In genomic region chr9:100466828-100467220, GRCh38 we compare ENCODE assay signal across 29 cellular contexts. TPM values are rescaled to one million over a fixed set of nuclear protein-coding genes. Genes with fewer than 3 reads are reported as not detected.
DNase-seq lines count a peak whose midpoint lies in the region; ATAC-seq, FAIRE-seq and TF ChIP-seq lines count a peak whose summit lies in the region.
"Had no signal": no experiment of that assay in that cellular context is flagged by ENCODE, and none has a peak within 500 bp of the region (broad histone marks: within the 10 kb centered on the region; RNA-seq: fewer than 3 reads in every experiment).

No MANE protein-coding gene starts in this region.

- no peak for TF ChIP-seq CTCF in left lung (IDR thresholded peaks at IDR 0.05)

- H3K36me3 Mint-ChIP-seq in stimulated activated memory B cell treated with anti-CD40 and anti-IgM and Interleukin-4, amounts not matched to agents 10 μg/mL and 1 μg/mL and 100 μg/mL, for 72 hours: no peaks in the 10 kb centered on the region
- H3K36me3 Mint-ChIP-seq: activated naive CD8-positive, alpha-beta T cell; CD8-positive, alpha-beta memory T cell; mesothelial cell of epicardium; naive B cell had no signal

- ATAC-seq in HG02798 (IDR thresholded peaks at IDR 0.05; ENCODE audit: poor library complexity, unreplicated experiment) (peak; percentile 42), left lung (peak; percentile 24)
- ATAC-seq in stimulated activated memory B cell treated with anti-CD40 and anti-IgM and Interleukin-4, amounts not matched to agents 10 μg/mL and 1 μg/mL and 100 μg/mL, for 72 hours: no peak
- ATAC-seq: activated CD8-positive, alpha-beta T cell treated with anti-CD3 and anti-CD28 coated beads, Interleukin-2, amount 10 ng/mL, durations not matched to agents 7 days and 5 days had no signal

- H3K27me3 ChIP-seq in left lung: peaks cover 0 to 7% of the 10 kb centered on the region in 2 donors

- intact Hi-C loops in left lung (cut with DNase I): no loop called here

- peak; percentile 59 for DNase-seq in DMS53 (lab: John Stamatoyannopoulos, UW)
- peak; percentile 59 for DNase-seq in HuH-7 (ENCODE audit: low spot score)
- DNase-seq in left lung: no peak
- no peak for DNase-seq in dermis blood vessel endothelial cell
- no peak for DNase-seq in frontal cortex (ENCODE audit: low spot score in 2 of 2)
- no peak for DNase-seq in activated effector memory CD4-positive, alpha-beta T cell treated with anti-CD3 and anti-CD28 coated beads, Interleukin-2, amount 50 U/mL, for 16 hours
- DNase-seq: activated CD8-positive, alpha-beta T cell treated with anti-CD3 and anti-CD28 coated beads, Interleukin-2, amount 10 ng/mL, durations not matched to agents 7 days and 5 days; aorta; CD8-positive, alpha-beta memory T cell; DMS 273 treated with DMSO at 0.1 percent for 48 hours; H9; naive B cell; NCI-H1417 treated with DMSO at 0.1 percent for 48 hours; NCI-H446; stimulated activated CD4-positive, alpha-beta T cell treated with anti-CD3 and anti-CD28 coated beads, Interleukin-15, amount 100 ng/mL, for 24 hours; stimulated activated naive CD4-positive, alpha-beta T cell treated with Interleukin-2 at 50 U/mL for 16 hours; T-helper 2 cell had no signal

- H3K27ac Mint-ChIP-seq in stimulated activated memory B cell treated with anti-CD40 and anti-IgM and Interleukin-4, amounts not matched to agents 10 μg/mL and 1 μg/mL and 100 μg/mL, for 72 hours: no peak overlapping the region
- H3K27ac Mint-ChIP-seq: activated CD8-positive, alpha-beta T cell treated with anti-CD3 and anti-CD28 coated beads, Interleukin-2, amount 10 ng/mL, durations not matched to agents 7 days and 5 days; activated naive CD8-positive, alpha-beta T cell; B cell; CD8-positive, alpha-beta memory T cell; H9; mesothelial cell of epicardium; naive B cell had no signal

- no peak overlapping the region for H3K4me3 ChIP-seq in left lung
- H3K4me3 ChIP-seq: coronary artery, prostate gland, SK-N-MC had no signal

- H3K27ac ChIP-seq in left lung: no peak overlapping the region
- H3K27ac ChIP-seq: coronary artery, neutrophil, prostate gland, SK-N-MC had no signal

- H3K9me3 ChIP-seq in left lung: no peaks in the 10 kb centered on the region
- H3K9me3 ChIP-seq: neutrophil, prostate gland had no signal

- H3K4me1 Mint-ChIP-seq in stimulated activated memory B cell treated with anti-CD40 and anti-IgM and Interleukin-4, amounts not matched to agents 10 μg/mL and 1 μg/mL and 100 μg/mL, for 72 hours: no peaks in the 10 kb centered on the region
- H3K4me1 Mint-ChIP-seq: B cell; CD8-positive, alpha-beta memory T cell; mesothelial cell of epicardium; naive B cell had no signal

- H3K27me3 Mint-ChIP-seq in stimulated activated memory B cell treated with anti-CD40 and anti-IgM and Interleukin-4, amounts not matched to agents 10 μg/mL and 1 μg/mL and 100 μg/mL, for 72 hours: peaks cover 5% of the 10 kb centered on the region
- H3K27me3 Mint-ChIP-seq: activated naive CD8-positive, alpha-beta T cell had no signal

- H3K36me3 ChIP-seq in left lung: no peaks in the 10 kb centered on the region
- H3K36me3 ChIP-seq: neutrophil, prostate gland had no signal

- H3K9me3 Mint-ChIP-seq in stimulated activated memory B cell treated with anti-CD40 and anti-IgM and Interleukin-4, amounts not matched to agents 10 μg/mL and 1 μg/mL and 100 μg/mL, for 72 hours: no peaks in the 10 kb centered on the region
- H3K9me3 Mint-ChIP-seq: CD8-positive, alpha-beta memory T cell; H9; mesothelial cell of epicardium had no signal

- H3K4me3 Mint-ChIP-seq in stimulated activated memory B cell treated with anti-CD40 and anti-IgM and Interleukin-4, amounts not matched to agents 10 μg/mL and 1 μg/mL and 100 μg/mL, for 72 hours: no peak overlapping the region
- H3K4me3 Mint-ChIP-seq: activated CD8-positive, alpha-beta T cell treated with anti-CD3 and anti-CD28 coated beads, Interleukin-2, amount 10 ng/mL, durations not matched to agents 7 days and 5 days; activated naive CD8-positive, alpha-beta T cell; B cell; CD8-positive, alpha-beta memory T cell; H9; mesothelial cell of epicardium; naive B cell had no signal

- no peaks in the 10 kb centered on the region for H3K4me1 ChIP-seq in left lung
- H3K4me1 ChIP-seq: prostate gland had no signal

- no peak for FAIRE-seq in frontal cortex (lab: Jason Lieb, UNC)
- FAIRE-seq: A204.1, HTR-8/SVneo had no signal

RNA-seq across cellular contexts. Expression of gene TMEFF1, which starts 6.1 kb away (rescaled TPM):
- total RNA-seq in left lung (under 1 TPM in 1 of 2 donors, not detected in 1; 0.58 TPM), dermis blood vessel endothelial cell (9.2 and 19.3 TPM in 2 replicates), frontal cortex (53.0 TPM)
- total RNA-seq: activated CD8-positive, alpha-beta T cell treated with anti-CD3 and anti-CD28 coated beads, Interleukin-2, amount 10 ng/mL, durations not matched to agents 7 days and 5 days; B cell; liver had no signal

RNA-seq across cellular contexts. Expression of gene MSANTD3, which starts 39.9 kb away (rescaled TPM):
- total RNA-seq in left lung: 10 to 100 TPM; 30.7 to 31.7 TPM
- total RNA-seq in dermis blood vessel endothelial cell: 53.4 and 57.3 TPM in 2 replicates
- total RNA-seq in frontal cortex: 75.4 TPM

Comparison
In these comparisons a context has a peak if more than half of its experiments do, and no peak if none do; other contexts are left out.
1. DNase-seq: peak in DMS53 (single experiment) and HuH-7 (single experiment); none in left lung (0 of 2), dermis blood vessel endothelial cell (single experiment), frontal cortex (0 of 2) and activated effector memory CD4-positive, alpha-beta T cell treated with anti-CD3 and anti-CD28 coated beads, Interleukin-2, amount 50 U/mL, for 16 hours (single experiment).